In genomic region chr13:76846363-76846762, GRCh38 we compare ENCODE assay signal across 1 cellular context.
TF ChIP-seq lines count a peak whose summit lies in the region.

No MANE protein-coding gene starts in this region.

TF ChIP-seq in SK-N-SH treated with all-trans-retinoic acid at 6 μM for 48 hours, 23 proteins besides CTCF, POLR2A, EP300 and RAD21 (continued from another document):
- TF ChIP-seq PPARA (CRISPR knock-in tag; IDR thresholded peaks at IDR 0.05; ENCODE audit: borderline replicate concordance), result no peak
- TF ChIP-seq SNAI2 (CRISPR knock-in tag; IDR thresholded peaks at IDR 0.05), result no peak
- TF ChIP-seq ISL1 (CRISPR knock-in tag; IDR thresholded peaks at IDR 0.05), result no peak
